Comparison of ENCODE assay signal across 8 cellular contexts in the genomic region with DNA sequence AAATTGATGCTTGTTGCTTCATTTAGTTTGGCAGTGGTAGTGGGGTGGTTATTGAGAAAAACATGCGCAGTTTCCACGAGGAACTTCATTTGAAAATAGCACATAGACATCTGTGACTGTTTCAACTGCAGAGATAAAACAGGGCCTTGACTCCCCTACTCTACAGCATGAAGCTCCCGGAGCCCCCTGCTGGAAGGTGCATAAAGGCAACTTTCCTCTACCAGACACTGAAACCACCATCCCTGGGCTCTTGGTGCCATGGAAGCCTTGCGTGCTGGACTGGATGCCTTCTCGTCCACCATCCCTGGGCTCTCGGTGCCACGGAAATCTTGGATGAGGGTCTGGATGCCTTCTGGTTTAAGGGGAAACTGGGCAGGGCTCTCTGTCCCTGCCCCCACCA.
A peak's percentile ranks its signal among the peaks of the same experiment; 100 is the strongest.
DNase-seq lines count a peak whose midpoint lies in the region; ATAC-seq and TF ChIP-seq lines count a peak whose summit lies in the region.

No MANE protein-coding gene starts in this region.

- H3K4me3 ChIP-seq in brain microvascular endothelial cell (ENCODE audit: low read depth, low read length): no peak overlapping the region
- no peak overlapping the region for H3K4me3 ChIP-seq in mesendoderm (ENCODE audit: low read length)

- WGBS in mesendoderm (ENCODE audit: extremely low coverage, insufficient coverage, low lambda C conversion rate): no CpG with 5 or more reads among the region's 7 CpGs

- H3K4me1 Mint-ChIP-seq in stimulated activated memory B cell treated with anti-CD40 and anti-IgM and Interleukin-4, amounts not matched to agents 10 μg/mL and 1 μg/mL and 100 μg/mL, for 72 hours: peaks cover 12% of the 10 kb centered on the region

- no peak overlapping the region for H3K9ac ChIP-seq in mesendoderm (ENCODE audit: low read length)

- no peak overlapping the region for H2AK5ac ChIP-seq in mesendoderm (ENCODE audit: low read length)

- H3K36me3 ChIP-seq in brain microvascular endothelial cell (replicated peaks) (no peaks in the 10 kb centered on the region), mesendoderm (ENCODE audit: control insufficient read depth, insufficient read depth, low read length) (no peaks in the 10 kb centered on the region)

- no peaks in the 10 kb centered on the region for H3K79me2 ChIP-seq in mesendoderm (ENCODE audit: control insufficient read depth, insufficient read depth, low read length)

- peak; percentile 38; the same call in 1 of the 2 replicates for TF ChIP-seq CTCF in GM12874 (IDR thresholded peaks at IDR 0.05; ENCODE audit: insufficient read depth, low read depth, low read length)
- TF ChIP-seq CTCF in brain microvascular endothelial cell (IDR thresholded peaks at IDR 0.05; ENCODE audit: low read depth, low read length, missing control alignments): peak; percentile 73

- H4K8ac ChIP-seq in mesendoderm (ENCODE audit: low read depth, low read length): no peak overlapping the region

- no peak overlapping the region for H3K56ac ChIP-seq in mesendoderm (ENCODE audit: low read length)

- no peaks in the 10 kb centered on the region for H3K79me1 ChIP-seq in mesendoderm (ENCODE audit: low read length)

- ATAC-seq in SK-N-SH treated with all-trans-retinoic acid at 6 μM for 48 hours (peak; percentile 89), HG02852 (IDR thresholded peaks at IDR 0.05; ENCODE audit: unreplicated experiment) (no peak)
- no peak for ATAC-seq in stimulated activated memory B cell treated with anti-CD40 and anti-IgM and Interleukin-4, amounts not matched to agents 10 μg/mL and 1 μg/mL and 100 μg/mL, for 72 hours

- DNase-seq in ACHN (peak; percentile 32), brain microvascular endothelial cell (peak; percentile 29), mesendoderm (peak; percentile 73), NCI-H2171 (lab: John Stamatoyannopoulos, UW) (no peak)

- no peaks in the 10 kb centered on the region for H3K4me1 ChIP-seq in mesendoderm (ENCODE audit: control insufficient read depth, low read depth, low read length)

- H4K5ac ChIP-seq in mesendoderm (ENCODE audit: low read length): no peak overlapping the region

- H2BK15ac ChIP-seq in mesendoderm (replicated peaks; ENCODE audit: low read depth): no peak overlapping the region

- H3K27me3 Mint-ChIP-seq in stimulated activated memory B cell treated with anti-CD40 and anti-IgM and Interleukin-4, amounts not matched to agents 10 μg/mL and 1 μg/mL and 100 μg/mL, for 72 hours: peaks cover 8% of the 10 kb centered on the region

- no peak overlapping the region for H3K27ac ChIP-seq in brain microvascular endothelial cell
- no peak overlapping the region for H3K27ac ChIP-seq in mesendoderm (ENCODE audit: low read depth, low read length)

- H3K4me3 Mint-ChIP-seq in stimulated activated memory B cell treated with anti-CD40 and anti-IgM and Interleukin-4, amounts not matched to agents 10 μg/mL and 1 μg/mL and 100 μg/mL, for 72 hours: no peak overlapping the region

- H3K18ac ChIP-seq in mesendoderm (ENCODE audit: low read length): no peak overlapping the region

- H2BK5ac ChIP-seq in mesendoderm (ENCODE audit: low read length): no peak overlapping the region

- H3K27ac Mint-ChIP-seq in stimulated activated memory B cell treated with anti-CD40 and anti-IgM and Interleukin-4, amounts not matched to agents 10 μg/mL and 1 μg/mL and 100 μg/mL, for 72 hours: no peak overlapping the region

- no peak overlapping the region for H3K23ac ChIP-seq in mesendoderm (ENCODE audit: low read length)

- H2BK120ac ChIP-seq in mesendoderm (ENCODE audit: low read depth, low read length): no peak overlapping the region

- in situ Hi-C loops in ACHN (cut with HindIII; ENCODE audit: low pct_ligation_motif_present, low pct_unique_long_range_greater_than_20kb, low sequenced_read_pairs) (no loop called here), brain microvascular endothelial cell (cut with HindIII; ENCODE audit: low pct_ligation_motif_present, low sequenced_read_pairs) (no loop called here)

- H3K9me3 Mint-ChIP-seq in stimulated activated memory B cell treated with anti-CD40 and anti-IgM and Interleukin-4, amounts not matched to agents 10 μg/mL and 1 μg/mL and 100 μg/mL, for 72 hours: peaks cover 2% of the 10 kb centered on the region

- H3K27me3 ChIP-seq in brain microvascular endothelial cell (replicated peaks): no peaks in the 10 kb centered on the region
- no peaks in the 10 kb centered on the region for H3K27me3 ChIP-seq in mesendoderm (ENCODE audit: insufficient read depth, low read length, poor library complexity)

- no peak overlapping the region for H3K4me2 ChIP-seq in mesendoderm (ENCODE audit: low read length)

- no peak overlapping the region for H3K4ac ChIP-seq in mesendoderm (ENCODE audit: low read depth, low read length)

- H3K36me3 Mint-ChIP-seq in stimulated activated memory B cell treated with anti-CD40 and anti-IgM and Interleukin-4, amounts not matched to agents 10 μg/mL and 1 μg/mL and 100 μg/mL, for 72 hours: no peaks in the 10 kb centered on the region

TF ChIP-seq in SK-N-SH treated with all-trans-retinoic acid at 6 μM for 48 hours, 23 proteins besides CTCF, POLR2A, EP300 and RAD21 (continues in another document):
- TF ChIP-seq ZNF565 (CRISPR knock-in tag; conservative IDR thresholded peaks at IDR 0.05; ENCODE audit: low read depth): no peak
- TF ChIP-seq, protein P1, sequence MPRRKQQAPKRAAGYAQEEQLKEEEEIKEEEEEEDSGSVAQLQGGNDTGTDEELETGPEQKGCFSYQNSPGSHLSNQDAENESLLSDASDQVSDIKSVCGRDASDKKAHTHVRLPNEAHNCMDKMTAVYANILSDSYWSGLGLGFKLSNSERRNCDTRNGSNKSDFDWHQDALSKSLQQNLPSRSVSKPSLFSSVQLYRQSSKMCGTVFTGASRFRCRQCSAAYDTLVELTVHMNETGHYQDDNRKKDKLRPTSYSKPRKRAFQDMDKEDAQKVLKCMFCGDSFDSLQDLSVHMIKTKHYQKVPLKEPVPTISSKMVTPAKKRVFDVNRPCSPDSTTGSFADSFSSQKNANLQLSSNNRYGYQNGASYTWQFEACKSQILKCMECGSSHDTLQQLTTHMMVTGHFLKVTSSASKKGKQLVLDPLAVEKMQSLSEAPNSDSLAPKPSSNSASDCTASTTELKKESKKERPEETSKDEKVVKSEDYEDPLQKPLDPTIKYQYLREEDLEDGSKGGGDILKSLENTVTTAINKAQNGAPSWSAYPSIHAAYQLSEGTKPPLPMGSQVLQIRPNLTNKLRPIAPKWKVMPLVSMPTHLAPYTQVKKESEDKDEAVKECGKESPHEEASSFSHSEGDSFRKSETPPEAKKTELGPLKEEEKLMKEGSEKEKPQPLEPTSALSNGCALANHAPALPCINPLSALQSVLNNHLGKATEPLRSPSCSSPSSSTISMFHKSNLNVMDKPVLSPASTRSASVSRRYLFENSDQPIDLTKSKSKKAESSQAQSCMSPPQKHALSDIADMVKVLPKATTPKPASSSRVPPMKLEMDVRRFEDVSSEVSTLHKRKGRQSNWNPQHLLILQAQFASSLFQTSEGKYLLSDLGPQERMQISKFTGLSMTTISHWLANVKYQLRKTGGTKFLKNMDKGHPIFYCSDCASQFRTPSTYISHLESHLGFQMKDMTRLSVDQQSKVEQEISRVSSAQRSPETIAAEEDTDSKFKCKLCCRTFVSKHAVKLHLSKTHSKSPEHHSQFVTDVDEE (CRISPR knock-in tag; IDR thresholded peaks at IDR 0.05): no peak
- no peak for TF ChIP-seq ISL1 (CRISPR knock-in tag; IDR thresholded peaks at IDR 0.05)
- TF ChIP-seq, protein P2, sequence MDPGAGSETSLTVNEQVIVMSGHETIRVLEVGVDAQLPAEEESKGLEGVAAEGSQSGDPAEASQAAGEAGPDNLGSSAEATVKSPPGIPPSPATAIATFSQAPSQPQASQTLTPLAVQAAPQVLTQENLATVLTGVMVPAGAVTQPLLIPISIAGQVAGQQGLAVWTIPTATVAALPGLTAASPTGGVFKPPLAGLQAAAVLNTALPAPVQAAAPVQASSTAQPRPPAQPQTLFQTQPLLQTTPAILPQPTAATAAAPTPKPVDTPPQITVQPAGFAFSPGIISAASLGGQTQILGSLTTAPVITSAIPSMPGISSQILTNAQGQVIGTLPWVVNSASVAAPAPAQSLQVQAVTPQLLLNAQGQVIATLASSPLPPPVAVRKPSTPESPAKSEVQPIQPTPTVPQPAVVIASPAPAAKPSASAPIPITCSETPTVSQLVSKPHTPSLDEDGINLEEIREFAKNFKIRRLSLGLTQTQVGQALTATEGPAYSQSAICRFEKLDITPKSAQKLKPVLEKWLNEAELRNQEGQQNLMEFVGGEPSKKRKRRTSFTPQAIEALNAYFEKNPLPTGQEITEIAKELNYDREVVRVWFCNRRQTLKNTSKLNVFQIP (CRISPR knock-in tag; IDR thresholded peaks at IDR 0.05; ENCODE audit: borderline replicate concordance, low read depth): no peak
- TF ChIP-seq GLIS3 (CRISPR knock-in tag; IDR thresholded peaks at IDR 0.05): no peak
- no peak for TF ChIP-seq ZFP3 (CRISPR knock-in tag; IDR thresholded peaks at IDR 0.05)
- no peak for TF ChIP-seq TOX (CRISPR knock-in tag; IDR thresholded peaks at IDR 0.05; ENCODE audit: borderline replicate concordance)
- no peak for TF ChIP-seq OSR1 (CRISPR knock-in tag; IDR thresholded peaks at IDR 0.05)
- TF ChIP-seq RARB (CRISPR knock-in tag; IDR thresholded peaks at IDR 0.05): no peak
- no peak for TF ChIP-seq ZC3H10 (CRISPR knock-in tag; IDR thresholded peaks at IDR 0.05)
- TF ChIP-seq, protein P3, sequence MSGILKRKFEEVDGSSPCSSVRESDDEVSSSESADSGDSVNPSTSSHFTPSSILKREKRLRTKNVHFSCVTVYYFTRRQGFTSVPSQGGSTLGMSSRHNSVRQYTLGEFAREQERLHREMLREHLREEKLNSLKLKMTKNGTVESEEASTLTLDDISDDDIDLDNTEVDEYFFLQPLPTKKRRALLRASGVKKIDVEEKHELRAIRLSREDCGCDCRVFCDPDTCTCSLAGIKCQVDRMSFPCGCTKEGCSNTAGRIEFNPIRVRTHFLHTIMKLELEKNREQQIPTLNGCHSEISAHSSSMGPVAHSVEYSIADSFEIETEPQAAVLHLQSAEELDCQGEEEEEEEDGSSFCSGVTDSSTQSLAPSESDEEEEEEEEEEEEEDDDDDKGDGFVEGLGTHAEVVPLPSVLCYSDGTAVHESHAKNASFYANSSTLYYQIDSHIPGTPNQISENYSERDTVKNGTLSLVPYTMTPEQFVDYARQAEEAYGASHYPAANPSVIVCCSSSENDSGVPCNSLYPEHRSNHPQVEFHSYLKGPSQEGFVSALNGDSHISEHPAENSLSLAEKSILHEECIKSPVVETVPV (CRISPR knock-in tag; IDR thresholded peaks at IDR 0.05): no peak
- TF ChIP-seq ESRRG (CRISPR knock-in tag; IDR thresholded peaks at IDR 0.05): no peak
- no peak for TF ChIP-seq PPARA (CRISPR knock-in tag; IDR thresholded peaks at IDR 0.05; ENCODE audit: borderline replicate concordance)
- no peak for TF ChIP-seq CSDC2 (CRISPR knock-in tag; IDR thresholded peaks at IDR 0.05)
- TF ChIP-seq ZFP30 (CRISPR knock-in tag; IDR thresholded peaks at IDR 0.05): no peak
- TF ChIP-seq BACH2 (CRISPR knock-in tag; IDR thresholded peaks at IDR 0.05; ENCODE audit: borderline replicate concordance): no peak
